ENCODE assay signal across 1 cellular context in the genomic region with DNA sequence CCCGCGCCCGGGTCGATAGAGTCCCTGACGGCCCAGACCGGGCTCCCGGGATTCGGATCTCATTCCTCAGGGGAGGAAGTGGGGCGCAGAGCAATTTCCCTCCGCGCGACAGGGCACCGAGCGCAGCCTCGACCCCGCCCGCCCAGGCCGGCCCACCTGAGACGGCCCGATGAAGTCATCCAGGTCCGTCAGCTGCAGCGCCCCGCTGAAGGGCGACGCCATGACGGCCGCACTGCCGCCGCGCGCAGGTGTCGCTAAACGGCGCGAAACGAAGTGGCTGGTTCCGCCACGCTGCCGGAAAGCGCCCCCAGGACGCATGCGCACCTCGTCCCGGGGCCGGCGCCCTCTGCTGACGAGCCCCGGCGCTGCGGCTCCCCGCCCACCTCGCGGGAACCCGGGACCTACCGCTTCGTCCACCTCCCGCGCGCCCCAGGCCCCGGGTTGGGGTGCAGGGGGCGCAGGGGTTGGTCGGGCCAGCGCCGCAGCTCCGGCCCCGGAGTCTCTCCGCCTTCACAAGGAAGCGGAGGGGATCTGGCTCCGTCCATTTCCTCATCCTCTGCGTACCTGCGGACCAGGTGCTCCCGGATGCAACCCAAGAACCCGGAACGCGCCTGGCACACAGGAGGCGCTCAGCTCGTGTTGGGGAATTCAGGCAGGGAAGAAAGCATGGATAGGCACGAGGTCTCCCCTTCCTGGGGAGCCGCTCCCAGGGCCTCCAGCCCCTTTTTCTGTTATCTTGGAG.
TF ChIP-seq lines count a peak whose summit lies in the region.

A gene (minus strand): TSS at position 234 of the 742 bp plus-strand sequence. CDS start 12 bp downstream, at position 222.

TF ChIP-seq in HEK293, 187 proteins besides CTCF, POLR2A, EP300 and RAD21 (continued from another document and continues in another):
- TF ChIP-seq, protein P1, sequence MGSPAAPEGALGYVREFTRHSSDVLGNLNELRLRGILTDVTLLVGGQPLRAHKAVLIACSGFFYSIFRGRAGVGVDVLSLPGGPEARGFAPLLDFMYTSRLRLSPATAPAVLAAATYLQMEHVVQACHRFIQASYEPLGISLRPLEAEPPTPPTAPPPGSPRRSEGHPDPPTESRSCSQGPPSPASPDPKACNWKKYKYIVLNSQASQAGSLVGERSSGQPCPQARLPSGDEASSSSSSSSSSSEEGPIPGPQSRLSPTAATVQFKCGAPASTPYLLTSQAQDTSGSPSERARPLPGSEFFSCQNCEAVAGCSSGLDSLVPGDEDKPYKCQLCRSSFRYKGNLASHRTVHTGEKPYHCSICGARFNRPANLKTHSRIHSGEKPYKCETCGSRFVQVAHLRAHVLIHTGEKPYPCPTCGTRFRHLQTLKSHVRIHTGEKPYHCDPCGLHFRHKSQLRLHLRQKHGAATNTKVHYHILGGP (tag by site-specific recombination; IDR thresholded peaks at IDR 0.05): no peak
- TF ChIP-seq ZNF416 (tag by site-specific recombination; IDR thresholded peaks at IDR 0.05) (no peak), ZBTB8A (tag by site-specific recombination; IDR thresholded peaks at IDR 0.05) (peak; percentile 81), ZNF239 (tag by site-specific recombination; IDR thresholded peaks at IDR 0.05) (no peak), ZNF324 (tag by site-specific recombination; IDR thresholded peaks at IDR 0.05) (0 out of 2 replicates have a peak, but pooled peaks have one; percentile 43), BCL11B (tag by site-specific recombination; IDR thresholded peaks at IDR 0.05; ENCODE audit: low read depth) (no peak), GLIS1 (tag by site-specific recombination; IDR thresholded peaks at IDR 0.05) (peak; percentile 68), GFI1B (tag by site-specific recombination; IDR thresholded peaks at IDR 0.05) (no peak), ZBTB20 (tag by site-specific recombination; IDR thresholded peaks at IDR 0.05) (peak; percentile 100), REPIN1 (tag by site-specific recombination; IDR thresholded peaks at IDR 0.05; ENCODE audit: low read depth) (no peak), ZBTB48 (tag by site-specific recombination; IDR thresholded peaks at IDR 0.05) (no peak; the same call in 1 of the 2 replicates), ZNF660 (tag by site-specific recombination; IDR thresholded peaks at IDR 0.05) (peak; percentile 90), GLI4 (tag by site-specific recombination; IDR thresholded peaks at IDR 0.05) (no peak), ZNF350 (tag by site-specific recombination; IDR thresholded peaks at IDR 0.05) (no peak), ZNF473 (tag by site-specific recombination; IDR thresholded peaks at IDR 0.05) (no peak), KLF10 (tag by site-specific recombination; IDR thresholded peaks at IDR 0.05) (peak; percentile 82; the same call in 1 of the 2 replicates), ZFHX2 (tag by site-specific recombination; conservative IDR thresholded peaks at IDR 0.05) (peak; percentile 80), ZNF155 (tag by site-specific recombination; IDR thresholded peaks at IDR 0.05) (no peak), ZNF391 (tag by site-specific recombination; IDR thresholded peaks at IDR 0.05; ENCODE audit: borderline replicate concordance, low read depth) (peak; percentile 80; the same call in 1 of the 2 replicates), PRDM1 (tag by site-specific recombination; IDR thresholded peaks at IDR 0.05) (no peak), ZNF792 (tag by site-specific recombination; IDR thresholded peaks at IDR 0.05) (no peak), ZNF768 (tag by site-specific recombination; IDR thresholded peaks at IDR 0.05) (no peak), ZBTB17 (tag by site-specific recombination; IDR thresholded peaks at IDR 0.05) (peak; percentile 72), ZNF221 (tag by site-specific recombination; IDR thresholded peaks at IDR 0.05; ENCODE audit: borderline replicate concordance) (peak; percentile 18; the same call in 1 of the 2 replicates), ZNF248 (tag by site-specific recombination; IDR thresholded peaks at IDR 0.05) (no peak), ZSCAN30 (tag by site-specific recombination; IDR thresholded peaks at IDR 0.05) (peak; percentile 47; the same call in 1 of the 2 replicates), ZNF23 (tag by site-specific recombination; IDR thresholded peaks at IDR 0.05; ENCODE audit: borderline replicate concordance) (no peak), ZNF658 (tag by site-specific recombination; IDR thresholded peaks at IDR 0.05) (0 out of 2 replicates have a peak, but pooled peaks have one; percentile 72), KLF1 (tag by site-specific recombination; IDR thresholded peaks at IDR 0.05) (peak; percentile 78), SETDB1 (IDR thresholded peaks at IDR 0.05; ENCODE audit: insufficient read length, low read length) (no peak)
- TF ChIP-seq, protein P2, sequence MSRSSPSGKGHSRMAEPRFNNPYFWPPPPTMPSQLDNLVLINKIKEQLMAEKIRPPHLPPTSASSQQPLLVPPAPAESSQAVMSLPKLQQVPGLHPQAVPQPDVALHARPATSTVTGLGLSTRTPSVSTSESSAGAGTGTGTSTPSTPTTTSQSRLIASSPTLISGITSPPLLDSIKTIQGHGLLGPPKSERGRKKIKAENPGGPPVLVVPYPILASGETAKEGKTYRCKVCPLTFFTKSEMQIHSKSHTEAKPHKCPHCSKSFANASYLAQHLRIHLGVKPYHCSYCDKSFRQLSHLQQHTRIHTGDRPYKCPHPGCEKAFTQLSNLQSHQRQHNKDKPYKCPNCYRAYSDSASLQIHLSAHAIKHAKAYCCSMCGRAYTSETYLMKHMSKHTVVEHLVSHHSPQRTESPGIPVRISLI (tag by site-specific recombination; IDR thresholded peaks at IDR 0.05): no peak
- TF ChIP-seq, protein P3, sequence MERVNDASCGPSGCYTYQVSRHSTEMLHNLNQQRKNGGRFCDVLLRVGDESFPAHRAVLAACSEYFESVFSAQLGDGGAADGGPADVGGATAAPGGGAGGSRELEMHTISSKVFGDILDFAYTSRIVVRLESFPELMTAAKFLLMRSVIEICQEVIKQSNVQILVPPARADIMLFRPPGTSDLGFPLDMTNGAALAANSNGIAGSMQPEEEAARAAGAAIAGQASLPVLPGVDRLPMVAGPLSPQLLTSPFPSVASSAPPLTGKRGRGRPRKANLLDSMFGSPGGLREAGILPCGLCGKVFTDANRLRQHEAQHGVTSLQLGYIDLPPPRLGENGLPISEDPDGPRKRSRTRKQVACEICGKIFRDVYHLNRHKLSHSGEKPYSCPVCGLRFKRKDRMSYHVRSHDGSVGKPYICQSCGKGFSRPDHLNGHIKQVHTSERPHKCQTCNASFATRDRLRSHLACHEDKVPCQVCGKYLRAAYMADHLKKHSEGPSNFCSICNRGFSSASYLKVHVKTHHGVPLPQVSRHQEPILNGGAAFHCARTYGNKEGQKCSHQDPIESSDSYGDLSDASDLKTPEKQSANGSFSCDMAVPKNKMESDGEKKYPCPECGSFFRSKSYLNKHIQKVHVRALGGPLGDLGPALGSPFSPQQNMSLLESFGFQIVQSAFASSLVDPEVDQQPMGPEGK (tag by site-specific recombination; IDR thresholded peaks at IDR 0.05): peak; percentile 49
- TF ChIP-seq, protein P4, sequence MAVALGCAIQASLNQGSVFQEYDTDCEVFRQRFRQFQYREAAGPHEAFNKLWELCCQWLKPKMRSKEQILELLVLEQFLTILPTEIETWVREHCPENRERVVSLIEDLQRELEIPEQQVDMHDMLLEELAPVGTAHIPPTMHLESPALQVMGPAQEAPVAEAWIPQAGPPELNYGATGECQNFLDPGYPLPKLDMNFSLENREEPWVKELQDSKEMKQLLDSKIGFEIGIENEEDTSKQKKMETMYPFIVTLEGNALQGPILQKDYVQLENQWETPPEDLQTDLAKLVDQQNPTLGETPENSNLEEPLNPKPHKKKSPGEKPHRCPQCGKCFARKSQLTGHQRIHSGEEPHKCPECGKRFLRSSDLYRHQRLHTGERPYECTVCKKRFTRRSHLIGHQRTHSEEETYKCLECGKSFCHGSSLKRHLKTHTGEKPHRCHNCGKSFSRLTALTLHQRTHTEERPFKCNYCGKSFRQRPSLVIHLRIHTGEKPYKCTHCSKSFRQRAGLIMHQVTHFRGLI (tag by site-specific recombination; IDR thresholded peaks at IDR 0.05): peak; percentile 53; the same call in 1 of the 2 replicates
- TF ChIP-seq, protein P5, sequence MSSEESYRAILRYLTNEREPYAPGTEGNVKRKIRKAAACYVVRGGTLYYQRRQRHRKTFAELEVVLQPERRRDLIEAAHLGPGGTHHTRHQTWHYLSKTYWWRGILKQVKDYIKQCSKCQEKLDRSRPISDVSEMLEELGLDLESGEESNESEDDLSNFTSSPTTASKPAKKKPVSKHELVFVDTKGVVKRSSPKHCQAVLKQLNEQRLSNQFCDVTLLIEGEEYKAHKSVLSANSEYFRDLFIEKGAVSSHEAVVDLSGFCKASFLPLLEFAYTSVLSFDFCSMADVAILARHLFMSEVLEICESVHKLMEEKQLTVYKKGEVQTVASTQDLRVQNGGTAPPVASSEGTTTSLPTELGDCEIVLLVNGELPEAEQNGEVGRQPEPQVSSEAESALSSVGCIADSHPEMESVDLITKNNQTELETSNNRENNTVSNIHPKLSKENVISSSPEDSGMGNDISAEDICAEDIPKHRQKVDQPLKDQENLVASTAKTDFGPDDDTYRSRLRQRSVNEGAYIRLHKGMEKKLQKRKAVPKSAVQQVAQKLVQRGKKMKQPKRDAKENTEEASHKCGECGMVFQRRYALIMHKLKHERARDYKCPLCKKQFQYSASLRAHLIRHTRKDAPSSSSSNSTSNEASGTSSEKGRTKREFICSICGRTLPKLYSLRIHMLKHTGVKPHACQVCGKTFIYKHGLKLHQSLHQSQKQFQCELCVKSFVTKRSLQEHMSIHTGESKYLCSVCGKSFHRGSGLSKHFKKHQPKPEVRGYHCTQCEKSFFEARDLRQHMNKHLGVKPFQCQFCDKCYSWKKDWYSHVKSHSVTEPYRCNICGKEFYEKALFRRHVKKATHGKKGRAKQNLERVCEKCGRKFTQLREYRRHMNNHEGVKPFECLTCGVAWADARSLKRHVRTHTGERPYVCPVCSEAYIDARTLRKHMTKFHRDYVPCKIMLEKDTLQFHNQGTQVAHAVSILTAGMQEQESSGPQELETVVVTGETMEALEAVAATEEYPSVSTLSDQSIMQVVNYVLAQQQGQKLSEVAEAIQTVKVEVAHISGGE (tag by site-specific recombination; conservative IDR thresholded peaks at IDR 0.05; ENCODE audit: low read depth): peak; percentile 90
- TF ChIP-seq, protein P6, sequence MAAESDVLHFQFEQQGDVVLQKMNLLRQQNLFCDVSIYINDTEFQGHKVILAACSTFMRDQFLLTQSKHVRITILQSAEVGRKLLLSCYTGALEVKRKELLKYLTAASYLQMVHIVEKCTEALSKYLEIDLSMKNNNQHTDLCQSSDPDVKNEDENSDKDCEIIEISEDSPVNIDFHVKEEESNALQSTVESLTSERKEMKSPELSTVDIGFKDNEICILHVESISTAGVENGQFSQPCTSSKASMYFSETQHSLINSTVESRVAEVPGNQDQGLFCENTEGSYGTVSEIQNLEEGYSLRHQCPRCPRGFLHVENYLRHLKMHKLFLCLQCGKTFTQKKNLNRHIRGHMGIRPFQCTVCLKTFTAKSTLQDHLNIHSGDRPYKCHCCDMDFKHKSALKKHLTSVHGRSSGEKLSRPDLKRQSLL (tag by site-specific recombination; IDR thresholded peaks at IDR 0.05): peak; percentile 58; the same call in 1 of the 2 replicates
- TF ChIP-seq, protein P7, sequence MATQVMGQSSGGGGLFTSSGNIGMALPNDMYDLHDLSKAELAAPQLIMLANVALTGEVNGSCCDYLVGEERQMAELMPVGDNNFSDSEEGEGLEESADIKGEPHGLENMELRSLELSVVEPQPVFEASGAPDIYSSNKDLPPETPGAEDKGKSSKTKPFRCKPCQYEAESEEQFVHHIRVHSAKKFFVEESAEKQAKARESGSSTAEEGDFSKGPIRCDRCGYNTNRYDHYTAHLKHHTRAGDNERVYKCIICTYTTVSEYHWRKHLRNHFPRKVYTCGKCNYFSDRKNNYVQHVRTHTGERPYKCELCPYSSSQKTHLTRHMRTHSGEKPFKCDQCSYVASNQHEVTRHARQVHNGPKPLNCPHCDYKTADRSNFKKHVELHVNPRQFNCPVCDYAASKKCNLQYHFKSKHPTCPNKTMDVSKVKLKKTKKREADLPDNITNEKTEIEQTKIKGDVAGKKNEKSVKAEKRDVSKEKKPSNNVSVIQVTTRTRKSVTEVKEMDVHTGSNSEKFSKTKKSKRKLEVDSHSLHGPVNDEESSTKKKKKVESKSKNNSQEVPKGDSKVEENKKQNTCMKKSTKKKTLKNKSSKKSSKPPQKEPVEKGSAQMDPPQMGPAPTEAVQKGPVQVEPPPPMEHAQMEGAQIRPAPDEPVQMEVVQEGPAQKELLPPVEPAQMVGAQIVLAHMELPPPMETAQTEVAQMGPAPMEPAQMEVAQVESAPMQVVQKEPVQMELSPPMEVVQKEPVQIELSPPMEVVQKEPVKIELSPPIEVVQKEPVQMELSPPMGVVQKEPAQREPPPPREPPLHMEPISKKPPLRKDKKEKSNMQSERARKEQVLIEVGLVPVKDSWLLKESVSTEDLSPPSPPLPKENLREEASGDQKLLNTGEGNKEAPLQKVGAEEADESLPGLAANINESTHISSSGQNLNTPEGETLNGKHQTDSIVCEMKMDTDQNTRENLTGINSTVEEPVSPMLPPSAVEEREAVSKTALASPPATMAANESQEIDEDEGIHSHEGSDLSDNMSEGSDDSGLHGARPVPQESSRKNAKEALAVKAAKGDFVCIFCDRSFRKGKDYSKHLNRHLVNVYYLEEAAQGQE (tag by site-specific recombination; IDR thresholded peaks at IDR 0.05): no peak
- TF ChIP-seq, protein P8, sequence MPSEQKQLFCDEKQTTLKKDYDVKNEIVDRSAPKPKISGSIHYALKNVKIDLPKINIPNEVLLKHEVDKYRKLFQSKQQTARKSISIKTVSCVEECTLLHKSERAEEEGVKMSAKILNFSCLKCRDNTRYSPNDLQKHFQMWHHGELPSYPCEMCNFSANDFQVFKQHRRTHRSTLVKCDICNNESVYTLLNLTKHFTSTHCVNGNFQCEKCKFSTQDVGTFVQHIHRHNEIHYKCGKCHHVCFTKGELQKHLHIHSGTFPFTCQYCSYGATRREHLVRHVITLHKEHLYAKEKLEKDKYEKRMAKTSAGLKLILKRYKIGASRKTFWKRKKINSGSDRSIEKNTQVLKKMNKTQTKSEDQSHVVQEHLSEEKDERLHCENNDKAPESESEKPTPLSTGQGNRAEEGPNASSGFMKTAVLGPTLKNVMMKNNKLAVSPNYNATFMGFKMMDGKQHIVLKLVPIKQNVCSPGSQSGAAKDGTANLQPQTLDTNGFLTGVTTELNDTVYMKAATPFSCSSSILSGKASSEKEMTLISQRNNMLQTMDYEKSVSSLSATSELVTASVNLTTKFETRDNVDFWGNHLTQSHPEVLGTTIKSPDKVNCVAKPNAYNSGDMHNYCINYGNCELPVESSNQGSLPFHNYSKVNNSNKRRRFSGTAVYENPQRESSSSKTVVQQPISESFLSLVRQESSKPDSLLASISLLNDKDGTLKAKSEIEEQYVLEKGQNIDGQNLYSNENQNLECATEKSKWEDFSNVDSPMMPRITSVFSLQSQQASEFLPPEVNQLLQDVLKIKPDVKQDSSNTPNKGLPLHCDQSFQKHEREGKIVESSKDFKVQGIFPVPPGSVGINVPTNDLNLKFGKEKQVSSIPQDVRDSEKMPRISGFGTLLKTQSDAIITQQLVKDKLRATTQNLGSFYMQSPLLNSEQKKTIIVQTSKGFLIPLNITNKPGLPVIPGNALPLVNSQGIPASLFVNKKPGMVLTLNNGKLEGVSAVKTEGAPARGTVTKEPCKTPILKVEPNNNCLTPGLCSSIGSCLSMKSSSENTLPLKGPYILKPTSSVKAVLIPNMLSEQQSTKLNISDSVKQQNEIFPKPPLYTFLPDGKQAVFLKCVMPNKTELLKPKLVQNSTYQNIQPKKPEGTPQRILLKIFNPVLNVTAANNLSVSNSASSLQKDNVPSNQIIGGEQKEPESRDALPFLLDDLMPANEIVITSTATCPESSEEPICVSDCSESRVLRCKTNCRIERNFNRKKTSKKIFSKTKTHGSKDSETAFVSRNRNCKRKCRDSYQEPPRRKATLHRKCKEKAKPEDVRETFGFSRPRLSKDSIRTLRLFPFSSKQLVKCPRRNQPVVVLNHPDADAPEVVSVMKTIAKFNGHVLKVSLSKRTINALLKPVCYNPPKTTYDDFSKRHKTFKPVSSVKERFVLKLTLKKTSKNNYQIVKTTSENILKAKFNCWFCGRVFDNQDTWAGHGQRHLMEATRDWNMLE (tag by site-specific recombination; conservative IDR thresholded peaks at IDR 0.05; ENCODE audit: low read depth): peak; percentile 38; the same call in 1 of the 2 replicates
